In genomic region chr2:3534251-3534814, GRCh38 we compare ENCODE assay signal across 1 cellular context.
TF ChIP-seq lines count a peak whose summit lies in the region.

No MANE protein-coding gene starts in this region.

TF ChIP-seq in HepG2, 621 proteins besides CTCF, POLR2A, EP300 and RAD21:
- TF ChIP-seq ZUFSP (CRISPR knock-in tag; IDR thresholded peaks at IDR 0.05; ENCODE audit: borderline replicate concordance), result no peak
- no peak for TF ChIP-seq ZNF598 (CRISPR knock-in tag; IDR thresholded peaks at IDR 0.05; ENCODE audit: borderline replicate concordance)
- no peak for TF ChIP-seq ZNF451 (CRISPR knock-in tag; IDR thresholded peaks at IDR 0.05)
- no peak for TF ChIP-seq ZNF547 (CRISPR knock-in tag; IDR thresholded peaks at IDR 0.05)
- TF ChIP-seq NR2C2 (CRISPR knock-in tag; IDR thresholded peaks at IDR 0.05; ENCODE audit: borderline replicate concordance), result no peak
- no peak for TF ChIP-seq FUBP1 (CRISPR knock-in tag; IDR thresholded peaks at IDR 0.05; ENCODE audit: borderline replicate concordance)
- peak; percentile 58; the same call in 1 of the 2 replicates for TF ChIP-seq ZFP91 (CRISPR knock-in tag; IDR thresholded peaks at IDR 0.05; ENCODE audit: borderline replicate concordance)
- TF ChIP-seq ZNF691 (CRISPR knock-in tag; IDR thresholded peaks at IDR 0.05; ENCODE audit: borderline replicate concordance, low read depth), result no peak
- TF ChIP-seq AGO2 (optimal IDR thresholded peaks at IDR 0.05; ENCODE audit: low read depth, low read length), result peak; percentile 83
- no peak for TF ChIP-seq ZFP62 (CRISPR knock-in tag; IDR thresholded peaks at IDR 0.05)
- TF ChIP-seq HOXA3 (CRISPR knock-in tag; IDR thresholded peaks at IDR 0.05), result 0 out of 2 replicates have a peak, but pooled peaks have one; percentile 8
- TF ChIP-seq MYC (CRISPR knock-in tag; IDR thresholded peaks at IDR 0.05; ENCODE audit: borderline replicate concordance), result 0 out of 2 replicates have a peak, but pooled peaks have one; percentile 24
- peak; percentile 34; the same call in 1 of the 2 replicates for TF ChIP-seq ZBTB38 (CRISPR knock-in tag; IDR thresholded peaks at IDR 0.05)
- TF ChIP-seq ZNF768 (CRISPR knock-in tag; IDR thresholded peaks at IDR 0.05), result peak; percentile 54; the same call in 1 of the 2 replicates
- TF ChIP-seq BORCS8-MEF2B (CRISPR knock-in tag; IDR thresholded peaks at IDR 0.05), result 0 out of 2 replicates have a peak, but pooled peaks have one; percentile 26
